ENCODE assay signal across 12 cellular contexts in genomic region chr1:23210351-23210785, GRCh38. TPM values are rescaled to one million over a fixed set of nuclear protein-coding genes. Genes with fewer than 3 reads are reported as not detected.
DNase-seq lines count a peak whose midpoint lies in the region; ATAC-seq, FAIRE-seq and TF ChIP-seq lines count a peak whose summit lies in the region.
"Had no signal": no experiment of that assay in that cellular context is flagged by ENCODE, and none has a peak within 500 bp of the region (broad histone marks: within the 10 kb centered on the region; RNA-seq: fewer than 3 reads in every experiment).

No MANE protein-coding gene starts in this region.

- SMC1A ChIA-PET in GM12878 (lab: Charles Lee; ENCODE audit: uncharacterized antibody, unreplicated experiment), result interaction anchor here (0.7 to 1.4 kb wide), 3 partner anchors 8 to 97 kb away, joined by 3 to 4 read pairs (median 4); no protein-coding TSS in a partner anchor

- RAD21 ChIA-PET in GM12878 (lab: Charles Lee; ENCODE audit: unreplicated experiment), result no interaction called here

- intact Hi-C loops in activated naive CD4-positive, alpha-beta T cell treated with anti-CD3 and anti-CD28 coated beads for 36 hours (cut with micrococcal nuclease), result no loop called here
- intact Hi-C loops in GM12878 (cut with micrococcal nuclease; ENCODE audit: unreplicated experiment), result loop anchor here (10.0 kb wide), 1 partner anchor 64 kb away; no protein-coding TSS in a partner anchor

- FAIRE-seq in GM12878 (lab: Jason Lieb, UNC), result no peak

- BruUV-seq in GM12878 (replicated peaks; lab: Mats Ljungman, UMichigan), result no TSS peak

- H3K4me2 ChIP-seq in GM12878 (ENCODE audit: control insufficient read depth, insufficient read depth), result no peak overlapping the region

- H3K27ac ChIP-seq in GM12878 (ENCODE audit: control insufficient read depth, insufficient read depth), result no peak overlapping the region

- H3K79me2 ChIP-seq in GM12878 (ENCODE audit: control insufficient read depth, insufficient read depth, low read length), result no peaks in the 10 kb centered on the region

- H3K27me3 ChIP-seq in GM12878 (replicated peaks in 1 of 2; ENCODE audit: control insufficient read depth in 2 of 2, insufficient read depth in 2 of 2, low read length in 1 of 2), result peaks cover 0 to 1% of the 10 kb centered on the region in 2 experiments; a peak in 1 of 4 replicates

- CTCF ChIA-PET in activated naive CD4-positive, alpha-beta T cell treated with anti-CD3 and anti-CD28 coated beads for 36 hours (lab: Charles Lee), result interaction anchor here (0.6 to 1.0 kb wide), 2 partner anchors 28 to 31 kb away, joined by 3 to 4 read pairs; no protein-coding TSS in a partner anchor
- CTCF ChIA-PET in GM12878 (lab: Yijun Ruan, JAX), result interaction anchor here (1.0 to 2.8 kb wide), 6 partner anchors 10 to 233 kb away, joined by 3 to 10 read pairs (median 4); no protein-coding TSS in a partner anchor

- peak; percentile 22; the same call in 1 of the 2 replicates for TF ChIP-seq RAD21 in GM12878 (IDR thresholded peaks at IDR 0.05; ENCODE audit: insufficient read depth, low read depth, low read length)

- H3K9me3 ChIP-seq in GM12878 (replicated peaks; ENCODE audit: control insufficient read depth, insufficient read depth, low read length), result no peaks in the 10 kb centered on the region

- peak; percentile 54; the same call in 2 of the 3 replicates for ATAC-seq in GM12878
- no peak for ATAC-seq in HG02610 (IDR thresholded peaks at IDR 0.05; ENCODE audit: unreplicated experiment)
- ATAC-seq in stimulated activated effector memory CD8-positive, alpha-beta T cell treated with anti-CD3 and anti-CD28 coated beads, Interleukin-12 subunit alpha, Interleukin-12 subunit beta, amount 100 ng/mL, for 72 hours, result no peak

- H3K4me3 Mint-ChIP-seq in activated naive CD4-positive, alpha-beta T cell treated with anti-CD3 and anti-CD28 coated beads for 36 hours, result no peak overlapping the region
- no peak overlapping the region for H3K4me3 Mint-ChIP-seq in osteocyte (ENCODE audit: unreplicated experiment)
- H3K4me3 Mint-ChIP-seq in stimulated activated effector memory CD8-positive, alpha-beta T cell treated with anti-CD3 and anti-CD28 coated beads, Interleukin-12 subunit alpha, Interleukin-12 subunit beta, amount 100 ng/mL, for 72 hours, result no peak overlapping the region
- H3K4me3 Mint-ChIP-seq: activated T-helper 1 cell treated with anti-CD3 and anti-CD28 coated beads, Interleukin-12 subunit alpha, Interleukin-12 subunit beta, Interleukin-2, Interleukin-4 antibody, amounts not matched to agents 30 ng/mL and 10 ng/mL and 1 ng/mL, durations not matched to agents 14 hours and 24 hours and 36 hours; central memory CD8-positive, alpha-beta T cell had no signal

- in situ Hi-C loops in GM12878 (cut with MboI), result no loop called here

- peaks cover 23% of the 10 kb centered on the region for H3K27me3 Mint-ChIP-seq in activated naive CD4-positive, alpha-beta T cell treated with anti-CD3 and anti-CD28 coated beads for 36 hours (ENCODE audit: low read depth)
- H3K27me3 Mint-ChIP-seq in osteocyte (ENCODE audit: unreplicated experiment), result no peaks in the 10 kb centered on the region

- no peak overlapping the region for H3K9ac ChIP-seq in GM12878 (ENCODE audit: control insufficient read depth, insufficient read depth, low read length)

- H4K20me1 ChIP-seq in GM12878 (ENCODE audit: control insufficient read depth, insufficient read depth), result no peaks in the 10 kb centered on the region

- no peaks in the 10 kb centered on the region for H3K4me1 Mint-ChIP-seq in activated naive CD4-positive, alpha-beta T cell treated with anti-CD3 and anti-CD28 coated beads for 36 hours (ENCODE audit: low read depth)
- H3K4me1 Mint-ChIP-seq in osteocyte (ENCODE audit: unreplicated experiment), result peaks cover 5% of the 10 kb centered on the region
- peaks cover 5% of the 10 kb centered on the region for H3K4me1 Mint-ChIP-seq in stimulated activated effector memory CD8-positive, alpha-beta T cell treated with anti-CD3 and anti-CD28 coated beads, Interleukin-12 subunit alpha, Interleukin-12 subunit beta, amount 100 ng/mL, for 72 hours
- H3K4me1 Mint-ChIP-seq: central memory CD8-positive, alpha-beta T cell had no signal

- no peaks in the 10 kb centered on the region for H3K36me3 ChIP-seq in GM12878 (ENCODE audit: control insufficient read depth in 2 of 2, insufficient read depth in 2 of 2, low read length in 1 of 2)

- 28% methylated on average over 6 of the region's 6 CpGs for WGBS in GM12878 (ENCODE audit: insufficient coverage, insufficient replicate concordance, low lambda C conversion rate, missing lambda C conversion rate)

- H3K27ac Mint-ChIP-seq in activated naive CD4-positive, alpha-beta T cell treated with anti-CD3 and anti-CD28 coated beads for 36 hours, result no peak overlapping the region
- H3K27ac Mint-ChIP-seq in osteocyte (ENCODE audit: unreplicated experiment), result no peak overlapping the region
- no peak overlapping the region for H3K27ac Mint-ChIP-seq in stimulated activated effector memory CD8-positive, alpha-beta T cell treated with anti-CD3 and anti-CD28 coated beads, Interleukin-12 subunit alpha, Interleukin-12 subunit beta, amount 100 ng/mL, for 72 hours
- H3K27ac Mint-ChIP-seq: activated T-helper 1 cell treated with anti-CD3 and anti-CD28 coated beads, Interleukin-12 subunit alpha, Interleukin-12 subunit beta, Interleukin-2, Interleukin-4 antibody, amounts not matched to agents 30 ng/mL and 10 ng/mL and 1 ng/mL, durations not matched to agents 14 hours and 24 hours and 36 hours had no signal

- H3K36me3 Mint-ChIP-seq in activated naive CD4-positive, alpha-beta T cell treated with anti-CD3 and anti-CD28 coated beads for 36 hours (ENCODE audit: low read depth), result no peaks in the 10 kb centered on the region
- peaks cover 4% of the 10 kb centered on the region for H3K36me3 Mint-ChIP-seq in osteocyte (ENCODE audit: unreplicated experiment)
- H3K36me3 Mint-ChIP-seq in stimulated activated effector memory CD8-positive, alpha-beta T cell treated with anti-CD3 and anti-CD28 coated beads, Interleukin-12 subunit alpha, Interleukin-12 subunit beta, amount 100 ng/mL, for 72 hours, result no peaks in the 10 kb centered on the region

- TF ChIP-seq POLR2A in GM12878 (IDR thresholded peaks at IDR 0.05; ENCODE audit: low read depth, low read length), result no peak

- H3K4me1 ChIP-seq in GM12878 (ENCODE audit: control insufficient read depth, insufficient read depth, low read length), result peaks cover 3% of the 10 kb centered on the region

- H3K4me3 ChIP-seq in GM12878, result no peak overlapping the region
- H3K4me3 ChIP-seq: lung had no signal

- no peaks in the 10 kb centered on the region for H3K9me3 Mint-ChIP-seq in activated naive CD4-positive, alpha-beta T cell treated with anti-CD3 and anti-CD28 coated beads for 36 hours
- no peaks in the 10 kb centered on the region for H3K9me3 Mint-ChIP-seq in osteocyte (ENCODE audit: unreplicated experiment)
- H3K9me3 Mint-ChIP-seq in stimulated activated effector memory CD8-positive, alpha-beta T cell treated with anti-CD3 and anti-CD28 coated beads, Interleukin-12 subunit alpha, Interleukin-12 subunit beta, amount 100 ng/mL, for 72 hours, result no peaks in the 10 kb centered on the region
- H3K9me3 Mint-ChIP-seq: activated T-helper 1 cell treated with anti-CD3 and anti-CD28 coated beads, Interleukin-12 subunit alpha, Interleukin-12 subunit beta, Interleukin-2, Interleukin-4 antibody, amounts not matched to agents 30 ng/mL and 10 ng/mL and 1 ng/mL, durations not matched to agents 14 hours and 24 hours and 36 hours; central memory CD8-positive, alpha-beta T cell had no signal

- DNase-seq in activated naive CD4-positive, alpha-beta T cell treated with anti-CD3 and anti-CD28 coated beads for 36 hours, result peak; percentile 14
- no peak for DNase-seq in activated naive CD4-positive, alpha-beta T cell (lab: John Stamatoyannopoulos, UW)
- DNase-seq in M059J (ENCODE audit: low read depth), result peak; percentile 45
- no peak for DNase-seq in GM12878 (ENCODE audit: low read depth, low spot score)
- DNase-seq in osteocyte (ENCODE audit: extremely low spot score, unreplicated experiment), result no peak
- DNase-seq in DMS153 (lab: John Stamatoyannopoulos, UW), result no peak
- no peak for DNase-seq in stimulated activated effector memory CD8-positive, alpha-beta T cell treated with anti-CD3 and anti-CD28 coated beads, Interleukin-12 subunit alpha, Interleukin-12 subunit beta, amount 100 ng/mL, for 72 hours (ENCODE audit: low spot score in 2 of 2)
- DNase-seq: NCI-H1436 treated with DMSO at 0.1 percent for 48 hours had no signal

- POLR2A ChIA-PET in GM12878 (lab: Charles Lee), result no interaction called here

- H2AFZ ChIP-seq in GM12878 (ENCODE audit: control insufficient read depth, low read depth, low read length), result no peak overlapping the region

- TF ChIP-seq CTCF in GM12878 (IDR thresholded peaks at IDR 0.05 in 2 of 3, conservative IDR thresholded peaks at IDR 0.05 in 1 of 3; ENCODE audit: control insufficient read depth in 2 of 3, extremely low read depth in 1 of 3, insufficient read depth in 1 of 3, low read depth in 3 of 3, low read length in 3 of 3) (0 out of 6 replicates have a peak, but pooled peaks of 1 of the 3 experiments have one; percentile 2), osteocyte (IDR thresholded peaks at IDR 0.05) (peak; percentile 19)

- no peak for TF ChIP-seq EP300 in GM12878 (IDR thresholded peaks at IDR 0.05; ENCODE audit: borderline replicate concordance in 1 of 2, control insufficient read depth in 1 of 2, low read depth in 2 of 2, low read length in 2 of 2)

RNA-seq across cellular contexts. Expression of gene HTR1D, which starts 6.9 kb away (rescaled TPM):
- not detected for total RNA-seq in activated naive CD4-positive, alpha-beta T cell treated with anti-CD3 and anti-CD28 coated beads for 36 hours
- total RNA-seq in M059J (2014; rRNA removed; shearing (Covaris generic)), result 0.22 and 0.39 TPM in 2 replicates
- not detected in 2 replicates for total RNA-seq in GM12878 (2013; cell fraction: nucleolus; rRNA removed)
- total RNA-seq in GM12878 (2014; rRNA removed), result not detected in 2 replicates
- total RNA-seq in GM12878 (2014; rRNA removed; fragmentation: Illumina TruSeq; extraction: Trizol), result not detected in 2 replicates
- total RNA-seq in GM12878 (2021), result not detected in 2 replicates
- not detected for polyA plus RNA-seq in GM12878 (2011; ENCODE audit: low read depth)
- polyA plus RNA-seq in GM12878 (2011; rRNA removed), result 0.04 and 0.07 TPM in 2 replicates
- polyA plus RNA-seq in GM12878 (2011; cell fraction: cytosol; rRNA removed), result 0.04 and 0.08 TPM in 2 replicates
- 0.04 TPM in 1 of 2 replicates, not detected in the other for polyA plus RNA-seq in GM12878 (2011; cell fraction: nucleus; rRNA removed)
- 0.03 TPM in 1 of 2 replicates, not detected in the other for polyA plus RNA-seq in GM12878 (2012)
- not detected in 2 replicates for polyA plus RNA-seq in GM12878 (2014; fragmentation: Illumina TruSeq; extraction: Trizol)
- polyA plus RNA-seq in GM12878 (2014; fragmentation: Nextera tagmentation; extraction: Ambion mirVana), result not detected
- not detected in 2 replicates for polyA plus RNA-seq in GM12878 (2014; rRNA removed)
- polyA plus RNA-seq in GM12878 (2016; fragmentation: Nextera tagmentation; extraction: Ambion mirVana), result not detected
- 0.26 TPM in 1 of 2 replicates, not detected in the other for polyA minus RNA-seq in GM12878 (2011; rRNA and poly(A)+ RNA removed)
- 0.52 and 0.53 TPM in 2 replicates for polyA minus RNA-seq in GM12878 (2011; cell fraction: cytosol; rRNA and poly(A)+ RNA removed)
- not detected in 2 replicates for polyA minus RNA-seq in GM12878 (2011; cell fraction: nucleus; rRNA and poly(A)+ RNA removed)
- 1.2 and 1.6 TPM in 2 replicates for total RNA-seq in osteocyte
- total RNA-seq: activated T-helper 1 cell treated with anti-CD3 and anti-CD28 coated beads, Interleukin-12 subunit alpha, Interleukin-12 subunit beta, Interleukin-2, Interleukin-4 antibody, amounts not matched to agents 30 ng/mL and 10 ng/mL and 1 ng/mL, durations not matched to agents 14 hours and 24 hours and 36 hours had no signal

RNA-seq across cellular contexts. Expression of gene LUZP1, which starts 41.7 kb away (rescaled TPM):
- 10 to 100 TPM; 12.6 to 13.7 TPM for total RNA-seq in activated naive CD4-positive, alpha-beta T cell treated with anti-CD3 and anti-CD28 coated beads for 36 hours
- 24.2 and 33.9 TPM in 2 replicates for total RNA-seq in M059J (2014; rRNA removed; shearing (Covaris generic))
- 26.6 and 27.5 TPM in 2 replicates for total RNA-seq in GM12878 (2013; cell fraction: nucleolus; rRNA removed)
- total RNA-seq in GM12878 (2014; rRNA removed), result 13.8 and 15.5 TPM in 2 replicates
- 17.1 and 17.5 TPM in 2 replicates for total RNA-seq in GM12878 (2014; rRNA removed; fragmentation: Illumina TruSeq; extraction: Trizol)
- 24.0 and 24.8 TPM in 2 replicates for total RNA-seq in GM12878 (2021)
- polyA plus RNA-seq in GM12878 (2011; ENCODE audit: low read depth), result 4.1 TPM
- polyA plus RNA-seq in GM12878 (2011; rRNA removed), result 10.6 and 12.2 TPM in 2 replicates
- 8.2 and 8.4 TPM in 2 replicates for polyA plus RNA-seq in GM12878 (2011; cell fraction: cytosol; rRNA removed)
- polyA plus RNA-seq in GM12878 (2011; cell fraction: nucleus; rRNA removed), result 15.0 and 17.1 TPM in 2 replicates
- 5.0 and 5.6 TPM in 2 replicates for polyA plus RNA-seq in GM12878 (2012)
- 19.7 and 22.8 TPM in 2 replicates for polyA plus RNA-seq in GM12878 (2014; fragmentation: Illumina TruSeq; extraction: Trizol)
- polyA plus RNA-seq in GM12878 (2014; fragmentation: Nextera tagmentation; extraction: Ambion mirVana), result 10 to 100 TPM; 11.3 to 17.1 TPM
- polyA plus RNA-seq in GM12878 (2014; rRNA removed), result 11.3 and 11.7 TPM in 2 replicates
- 10 to 100 TPM; 27.1 to 28.2 TPM for polyA plus RNA-seq in GM12878 (2016; fragmentation: Nextera tagmentation; extraction: Ambion mirVana)
- 18.1 and 18.9 TPM in 2 replicates for polyA minus RNA-seq in GM12878 (2011; rRNA and poly(A)+ RNA removed)
- 5.2 and 6.7 TPM in 2 replicates for polyA minus RNA-seq in GM12878 (2011; cell fraction: cytosol; rRNA and poly(A)+ RNA removed)
- polyA minus RNA-seq in GM12878 (2011; cell fraction: nucleus; rRNA and poly(A)+ RNA removed), result 10.8 and 14.2 TPM in 2 replicates
- 47.4 and 47.6 TPM in 2 replicates for total RNA-seq in osteocyte

Comparison
In these comparisons a context has a peak if more than half of its experiments do, and no peak if none do; other contexts are left out.
1. DNase-seq: peak in activated naive CD4-positive, alpha-beta T cell treated with anti-CD3 and anti-CD28 coated beads for 36 hours (single experiment) and M059J (single experiment); none in activated naive CD4-positive, alpha-beta T cell (0 of 4), GM12878 (single experiment), osteocyte (single experiment), DMS153 (single experiment) and stimulated activated effector memory CD8-positive, alpha-beta T cell treated with anti-CD3 and anti-CD28 coated beads, Interleukin-12 subunit alpha, Interleukin-12 subunit beta, amount 100 ng/mL, for 72 hours (0 of 2).